In the genomic region with DNA sequence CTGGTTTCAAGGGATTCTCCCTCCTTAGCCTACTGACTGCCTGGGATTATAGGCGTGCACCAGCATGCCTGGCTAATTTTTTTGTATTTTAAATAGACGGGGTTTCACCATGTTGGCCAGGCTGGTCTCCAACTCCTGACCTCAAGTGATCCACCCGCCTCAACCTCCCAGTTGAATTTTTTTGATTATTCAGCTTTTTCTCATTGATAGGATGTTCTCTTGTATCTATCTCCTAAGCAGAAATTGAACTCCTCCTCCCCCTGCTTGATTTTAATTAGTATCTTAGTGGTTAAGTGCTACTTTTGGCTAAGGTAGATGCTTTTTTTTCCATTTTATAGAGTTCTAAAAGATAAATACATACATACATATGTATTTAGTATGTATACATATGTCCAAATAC, we compare ENCODE assay signal across 1 cellular context.
TF ChIP-seq lines count a peak whose summit lies in the region.

No MANE protein-coding gene starts in this region.

TF ChIP-seq in HepG2, 621 proteins besides CTCF, POLR2A, EP300 and RAD21 (continued from another document):
- TF ChIP-seq ZBTB39 (CRISPR knock-in tag; IDR thresholded peaks at IDR 0.05), result no peak
